1 cellular context compared by ENCODE assay signal in the genomic region with DNA sequence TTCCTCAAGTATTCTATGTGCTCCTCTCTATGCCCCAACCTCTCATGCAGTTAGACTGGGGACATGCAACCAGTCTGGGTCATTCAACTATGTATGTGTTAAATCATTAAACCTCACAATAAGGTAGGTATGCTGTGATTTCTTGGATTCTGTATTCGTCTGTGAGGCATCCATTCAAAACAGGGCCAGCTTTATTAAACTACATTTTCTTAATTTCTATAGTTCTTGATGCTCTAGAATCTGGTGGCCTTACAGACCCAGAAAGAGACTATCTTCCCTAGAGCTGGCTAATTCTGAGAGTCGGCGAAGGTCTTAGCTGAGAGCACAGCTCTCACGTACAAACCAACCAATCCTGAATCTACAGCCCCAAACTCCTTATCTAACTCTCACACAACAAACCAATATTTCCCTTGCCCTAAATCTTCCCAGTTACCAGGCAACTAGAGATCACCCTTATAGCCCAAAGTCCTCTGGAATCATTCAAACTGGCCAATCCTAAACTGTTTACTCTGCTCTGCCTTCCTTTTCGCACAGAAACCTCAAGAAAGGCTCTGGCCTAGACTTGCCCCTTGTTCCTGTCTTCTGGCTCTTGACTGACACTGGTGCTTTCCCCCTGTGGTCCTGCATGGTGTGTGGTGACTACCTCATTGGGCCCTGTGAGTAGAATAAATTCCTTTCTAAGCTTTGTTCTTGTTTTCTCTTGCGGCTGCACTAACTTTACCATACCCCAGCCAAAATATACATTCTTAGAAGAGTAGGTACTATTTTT.
TF ChIP-seq lines count a peak whose summit lies in the region.

No MANE protein-coding gene starts in this region.

TF ChIP-seq in K562, 482 proteins besides CTCF, POLR2A, EP300 and RAD21 (continued from another document):
- TF ChIP-seq, protein P1, sequence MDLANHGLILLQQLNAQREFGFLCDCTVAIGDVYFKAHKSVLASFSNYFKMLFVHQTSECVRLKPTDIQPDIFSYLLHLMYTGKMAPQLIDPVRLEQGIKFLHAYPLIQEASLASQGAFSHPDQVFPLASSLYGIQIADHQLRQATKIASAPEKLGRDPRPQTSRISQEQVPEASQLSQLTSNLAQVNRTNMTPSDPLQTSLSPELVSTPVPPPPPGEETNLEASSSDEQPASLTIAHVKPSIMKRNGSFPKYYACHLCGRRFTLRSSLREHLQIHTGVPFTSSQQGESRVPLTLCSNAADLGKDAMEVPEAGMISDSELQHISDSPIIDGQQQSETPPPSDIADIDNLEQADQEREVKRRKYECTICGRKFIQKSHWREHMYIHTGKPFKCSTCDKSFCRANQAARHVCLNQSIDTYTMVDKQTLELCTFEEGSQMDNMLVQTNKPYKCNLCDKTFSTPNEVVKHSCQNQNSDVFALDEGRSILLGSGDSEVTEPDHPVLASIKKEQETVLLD (IDR thresholded peaks at IDR 0.05), result no peak
